Comparison of ENCODE assay signal across 8 cellular contexts in genomic region chr3:197809356-197810020, GRCh38. TPM values are rescaled to one million over a fixed set of nuclear protein-coding genes. Genes with fewer than 3 reads are reported as not detected.
DNase-seq lines count a peak whose midpoint lies in the region; ATAC-seq and TF ChIP-seq lines count a peak whose summit lies in the region.

No MANE protein-coding gene starts in this region.

- no peak for DNase-seq in CD8-positive, alpha-beta T cell
- DNase-seq in activated B cell treated with CpG ODN at 0.5 μM for 24 hours (no peak), gastrocnemius medialis (no peak), NK-92 (lab: John Stamatoyannopoulos, UW; ENCODE audit: unreplicated experiment) (no peak), LoVo (ENCODE audit: low spot score) (no peak), retina (no peak)

- no peaks in the 10 kb centered on the region for H3K27me3 Mint-ChIP-seq in CD8-positive, alpha-beta T cell (ENCODE audit: low read depth)
- H3K27me3 Mint-ChIP-seq in activated B cell treated with CpG ODN at 0.5 μM for 24 hours = no peaks in the 10 kb centered on the region

- TF ChIP-seq EP300 in gastroesophageal sphincter (IDR thresholded peaks at IDR 0.05) = no peak

- CTCF ChIA-PET in CD8-positive, alpha-beta T cell (lab: Charles Lee) = interaction anchor here (0.6 to 0.7 kb wide), 2 partner anchors 20 to 280 kb away, joined by 3 read pairs; no protein-coding TSS in a partner anchor
- CTCF ChIA-PET in activated B cell treated with CpG ODN at 0.5 μM for 24 hours (lab: Charles Lee) = interaction anchor here (0.9 kb wide), 1 partner anchor 61 kb away, joined by 3 read pairs; no protein-coding TSS in a partner anchor

- peaks cover 23% of the 10 kb centered on the region for H3K36me3 Mint-ChIP-seq in CD8-positive, alpha-beta T cell
- H3K36me3 Mint-ChIP-seq in activated B cell treated with CpG ODN at 0.5 μM for 24 hours (ENCODE audit: low read depth) = peaks cover 22% of the 10 kb centered on the region

- no peaks in the 10 kb centered on the region for H3K9me3 ChIP-seq in CD8-positive, alpha-beta T cell (ENCODE audit: low read length)
- no peaks in the 10 kb centered on the region for H3K9me3 ChIP-seq in gastroesophageal sphincter
- H3K9me3 ChIP-seq in gastrocnemius medialis = no peaks in the 10 kb centered on the region

- H3K36me3 ChIP-seq in CD8-positive, alpha-beta T cell (ENCODE audit: insufficient read depth, low read length) = no peaks in the 10 kb centered on the region
- no peaks in the 10 kb centered on the region for H3K36me3 ChIP-seq in gastroesophageal sphincter
- H3K36me3 ChIP-seq in gastrocnemius medialis = no peaks in the 10 kb centered on the region

- H3K27me3 ChIP-seq in CD8-positive, alpha-beta T cell (ENCODE audit: insufficient read depth, low read length) = no peaks in the 10 kb centered on the region
- H3K27me3 ChIP-seq in gastroesophageal sphincter (no peaks in the 10 kb centered on the region), gastrocnemius medialis (no peaks in the 10 kb centered on the region)

- no peak overlapping the region for H3K4me3 Mint-ChIP-seq in CD8-positive, alpha-beta T cell
- no peak overlapping the region for H3K4me3 Mint-ChIP-seq in activated B cell treated with CpG ODN at 0.5 μM for 24 hours

- intact Hi-C loops in CD8-positive, alpha-beta T cell (cut with DNase I, micrococcal nuclease) = no loop called here
- intact Hi-C loops in activated B cell treated with CpG ODN at 0.5 μM for 24 hours (cut with micrococcal nuclease) = no loop called here
- intact Hi-C loops in gastrocnemius medialis (cut with DNase I; ENCODE audit: low total_unique reads) = no loop called here

- peaks cover 48% of the 10 kb centered on the region for H3K4me1 Mint-ChIP-seq in CD8-positive, alpha-beta T cell (ENCODE audit: low read depth)
- H3K4me1 Mint-ChIP-seq in activated B cell treated with CpG ODN at 0.5 μM for 24 hours = peaks cover 39% of the 10 kb centered on the region

- H3K27ac Mint-ChIP-seq in CD8-positive, alpha-beta T cell = peak overlapping the region; percentile 38
- H3K27ac Mint-ChIP-seq in activated B cell treated with CpG ODN at 0.5 μM for 24 hours = peak overlapping the region; percentile 55

- TF ChIP-seq POLR2A in gastroesophageal sphincter (IDR thresholded peaks at IDR 0.05) (no peak), gastrocnemius medialis (IDR thresholded peaks at IDR 0.05) (no peak)

- no peak for TF ChIP-seq CTCF in CD8-positive, alpha-beta T cell (IDR thresholded peaks at IDR 0.05)
- no peak for TF ChIP-seq CTCF in activated B cell treated with CpG ODN at 0.5 μM for 24 hours (IDR thresholded peaks at IDR 0.05)
- no peak for TF ChIP-seq CTCF in gastroesophageal sphincter (IDR thresholded peaks at IDR 0.05)
- no peak for TF ChIP-seq CTCF in gastrocnemius medialis (IDR thresholded peaks at IDR 0.05 in 4 of 5, conservative IDR thresholded peaks at IDR 0.05 in 1 of 5)

- no peaks in the 10 kb centered on the region for H3K4me1 ChIP-seq in CD8-positive, alpha-beta T cell (ENCODE audit: insufficient read depth, low read length)
- H3K4me1 ChIP-seq in gastroesophageal sphincter (peaks cover 8 to 61% (median 16%) of the 10 kb centered on the region in 3 donors), gastrocnemius medialis (peaks cover 24 to 32% of the 10 kb centered on the region in 2 donors)

- WGBS in gastroesophageal sphincter (ENCODE audit: low coverage in 1 of 2), 2 donors = 29% methylated on average over 2 of the region's 2 CpGs; no CpG with 5 or more reads in 1 of the 2 donors

- H3K9me3 Mint-ChIP-seq in CD8-positive, alpha-beta T cell = no peaks in the 10 kb centered on the region
- no peaks in the 10 kb centered on the region for H3K9me3 Mint-ChIP-seq in activated B cell treated with CpG ODN at 0.5 μM for 24 hours

- POLR2A ChIA-PET in CD8-positive, alpha-beta T cell (lab: Charles Lee) = interaction anchor here (0.7 kb wide), 1 partner anchor 36 kb away, joined by 5 read pairs; no protein-coding TSS in a partner anchor
- POLR2A ChIA-PET in activated B cell treated with CpG ODN at 0.5 μM for 24 hours (lab: Charles Lee) = interaction anchor here (0.6 to 0.7 kb wide), 4 partner anchors 50 to 1489 kb away, joined by 3 to 4 read pairs (median 4); no protein-coding TSS in a partner anchor

- H3K27ac ChIP-seq in CD8-positive, alpha-beta T cell (ENCODE audit: low read depth, low read length) = no peak overlapping the region
- H3K27ac ChIP-seq in gastroesophageal sphincter (peak overlapping the region; percentile 48 to 76 (median 74)), gastrocnemius medialis (peak overlapping the region in 2 of 4 donors; percentile 30 to 67)

- ATAC-seq in CD8-positive, alpha-beta T cell = no peak
- ATAC-seq in activated B cell treated with CpG ODN at 0.5 μM for 24 hours (ENCODE audit: low read depth) (no peak), gastroesophageal sphincter (peak; percentile 63), gastrocnemius medialis (peak; percentile 23 to 49), HG02763 (IDR thresholded peaks at IDR 0.05; ENCODE audit: unreplicated experiment) (no peak)

- H3K4me3 ChIP-seq in CD8-positive, alpha-beta T cell (ENCODE audit: low read depth, low read length) = no peak overlapping the region
- H3K4me3 ChIP-seq in gastroesophageal sphincter (no peak overlapping the region), gastrocnemius medialis (no peak overlapping the region)

- in situ Hi-C loops in gastrocnemius medialis (cut with MboI; ENCODE audit: low sequenced_read_pairs in 4 of 4) = no loop called here

RNA-seq across cellular contexts. Expression of gene LRCH3, which starts 18.4 kb away (rescaled TPM):
- 10 to 100 TPM; 37.1 to 39.7 TPM for total RNA-seq in CD8-positive, alpha-beta T cell
- total RNA-seq in activated B cell treated with CpG ODN at 0.5 μM for 24 hours (94.1 and 96.1 TPM in 2 replicates), gastroesophageal sphincter (100 to 1,000 TPM in 1 of 4 donors, 10 to 100 TPM in 3; 39.0 to 158 (median 69.6) TPM), gastrocnemius medialis (100 to 1,000 TPM in 1 of 4 donors, 10 to 100 TPM in 3; 18.0 to 126 (median 26.7) TPM)

RNA-seq across cellular contexts. Expression of gene FYTTD1, which starts 59.8 kb away (rescaled TPM):
- total RNA-seq in CD8-positive, alpha-beta T cell = 10 to 100 TPM; 80.9 to 88.0 TPM
- total RNA-seq in activated B cell treated with CpG ODN at 0.5 μM for 24 hours (78.6 and 84.2 TPM in 2 replicates), gastroesophageal sphincter (10 to 100 TPM; 69.1 to 88.1 (median 87.0) TPM), gastrocnemius medialis (100 to 1,000 TPM in 3 of 4 donors, 10 to 100 TPM in 1; 77.7 to 184 (median 111) TPM)

Comparison
In these comparisons a context has a peak if more than half of its experiments do, and no peak if none do; other contexts are left out.
1. ATAC-seq: peak in gastroesophageal sphincter (single experiment) and gastrocnemius medialis (2 of 2); none in CD8-positive, alpha-beta T cell (single experiment), activated B cell treated with CpG ODN at 0.5 μM for 24 hours (single experiment) and HG02763 (single experiment).